15 cellular contexts compared by ENCODE assay signal in the genomic region with DNA sequence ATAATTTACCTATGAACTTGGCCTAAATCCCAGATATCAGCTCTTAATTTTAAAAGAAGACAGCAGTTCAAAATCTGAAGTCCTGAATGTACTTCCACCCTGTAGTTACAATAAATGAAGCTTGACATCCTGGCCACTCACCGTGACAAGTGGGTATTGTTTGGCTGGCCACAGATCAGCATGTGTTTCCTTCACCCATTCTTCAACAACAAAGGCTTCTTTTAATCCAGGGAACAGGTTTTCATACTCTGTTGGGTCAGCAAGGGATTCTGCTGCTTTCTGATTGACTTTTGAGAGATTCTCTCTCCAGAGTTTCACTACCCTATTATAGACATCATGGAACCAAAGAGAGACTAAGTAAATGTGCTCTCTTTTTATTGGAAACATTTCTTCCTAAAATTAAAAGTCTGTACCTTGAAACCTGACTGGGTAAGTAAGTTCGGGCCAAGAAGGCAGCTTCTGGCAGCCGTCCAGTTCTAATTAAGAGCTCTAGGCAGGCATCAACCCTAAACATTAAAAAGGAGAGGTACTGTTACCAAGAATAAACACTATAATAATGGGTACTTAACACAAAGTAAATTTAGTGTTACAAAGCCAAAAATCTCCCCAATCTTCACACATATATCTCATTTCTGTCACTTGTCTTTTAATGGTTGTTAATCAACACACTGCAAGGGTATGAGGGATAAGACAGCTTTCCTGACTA. TPM values are rescaled to one million over a fixed set of nuclear protein-coding genes. Genes with fewer than 3 reads are reported as not detected.
DNase-seq lines count a peak whose midpoint lies in the region; ATAC-seq and TF ChIP-seq lines count a peak whose summit lies in the region.
"Had no signal": no experiment of that assay in that cellular context is flagged by ENCODE, and none has a peak within 500 bp of the region (broad histone marks: within the 10 kb centered on the region; RNA-seq: fewer than 3 reads in every experiment).

No MANE protein-coding gene starts in this region.

- ATAC-seq in GM18517 (IDR thresholded peaks at IDR 0.05; ENCODE audit: unreplicated experiment), result no peak
- ATAC-seq: natural killer cell treated with Interleukin-12 subunit alpha and Interleukin-12 subunit beta and Interleukin-15 and Interleukin-18, amount 100 ng/mL, for 72 hours had no signal

- no peaks in the 10 kb centered on the region for H3K9me3 Mint-ChIP-seq in activated naive CD8-positive, alpha-beta T cell treated with anti-CD3 and anti-CD28 coated beads for 36 hours
- H3K9me3 Mint-ChIP-seq: activated T-helper 1 cell treated with anti-CD3 and anti-CD28 coated beads, Interleukin-12 subunit alpha, Interleukin-12 subunit beta, Interleukin-2, Interleukin-4 antibody, amounts not matched to agents 30 ng/mL and 10 ng/mL and 1 ng/mL, durations not matched to agents 14 hours and 24 hours and 36 hours; natural killer cell treated with Interleukin-12 subunit alpha and Interleukin-12 subunit beta and Interleukin-15 and Interleukin-18, amount 100 ng/mL, for 72 hours had no signal

- no peak overlapping the region for H2AFZ ChIP-seq in neuronal stem cell (ENCODE audit: low read length)

- no peak overlapping the region for H2BK15ac ChIP-seq in neuronal stem cell (ENCODE audit: low read length)

- no peak overlapping the region for H2BK5ac ChIP-seq in neuronal stem cell (ENCODE audit: low read length)

- no peak overlapping the region for H2AK5ac ChIP-seq in neuronal stem cell (ENCODE audit: low read depth, low read length)

- TF ChIP-seq CTCF in GM13976 (IDR thresholded peaks at IDR 0.05; ENCODE audit: borderline replicate concordance, control extremely low read depth, extremely low read depth, insufficient read depth, missing control alignments), result no peak

- no peak overlapping the region for H3K23ac ChIP-seq in neuronal stem cell (ENCODE audit: low read depth, low read length, poor library complexity)

- no peaks in the 10 kb centered on the region for H3K27me3 Mint-ChIP-seq in activated naive CD8-positive, alpha-beta T cell treated with anti-CD3 and anti-CD28 coated beads for 36 hours
- H3K27me3 Mint-ChIP-seq: natural killer cell treated with Interleukin-12 subunit alpha and Interleukin-12 subunit beta and Interleukin-15 and Interleukin-18, amount 100 ng/mL, for 72 hours had no signal

- H3K36me3 ChIP-seq in neuronal stem cell (replicated peaks in 1 of 2; ENCODE audit: control insufficient read depth in 2 of 2, insufficient read depth in 2 of 2, low read length in 2 of 2), result peaks cover 27 to 91% of the 10 kb centered on the region in 2 donors

- H3K9me3 ChIP-seq in neuronal stem cell (replicated peaks in 1 of 2; ENCODE audit: control insufficient read depth in 2 of 2, insufficient read depth in 1 of 2, low read depth in 1 of 2, low read length in 2 of 2), result no peaks in the 10 kb centered on the region
- H3K9me3 ChIP-seq: breast epithelium, esophagus muscularis mucosa had no signal

- no peak overlapping the region for H3K4me2 ChIP-seq in neuronal stem cell (ENCODE audit: insufficient read depth, low read length, poor library complexity, severe bottlenecking)

- no peak overlapping the region for H3K27ac ChIP-seq in neuronal stem cell (replicated peaks; ENCODE audit: low read length)
- H3K27ac ChIP-seq: breast epithelium, esophagus muscularis mucosa had no signal

- H3K79me1 ChIP-seq in neuronal stem cell (ENCODE audit: low read depth, low read length), result no peaks in the 10 kb centered on the region

- H3K4me1 ChIP-seq in neuronal stem cell (ENCODE audit: control insufficient read depth in 2 of 2, insufficient read depth in 1 of 2, low read depth in 1 of 2, low read length in 2 of 2), result peaks cover 0 to 15% of the 10 kb centered on the region in 2 donors
- H3K4me1 ChIP-seq: breast epithelium had no signal

- DNase-seq in G401 (ENCODE audit: low spot score) (peak; percentile 11), NCI-H146 (lab: John Stamatoyannopoulos, UW) (peak; percentile 68), neuronal stem cell (ENCODE audit: low spot score) (peak; percentile 6), GM13976 (ENCODE audit: low spot score) (no peak)
- DNase-seq in activated naive CD8-positive, alpha-beta T cell treated with anti-CD3 and anti-CD28 coated beads for 36 hours, result no peak
- DNase-seq in activated CD4-positive, alpha-beta T cell treated with anti-CD3 and anti-CD28 coated beads, Interleukin-2, amount 50 U/mL, for 1 hour, result no peak
- DNase-seq: activated CD4-positive, CD25-positive, alpha-beta regulatory T cell; NCI-H446 treated with DMSO at 0.1 percent for 48 hours; SHP77 treated with DMSO at 0.1 percent for 48 hours; stimulated activated CD4-positive, alpha-beta T cell treated with anti-CD3 and anti-CD28 coated beads, Interleukin-12 subunit alpha, Interleukin-12 subunit beta, amount 100 ng/mL, for 4 hours had no signal

- no peak overlapping the region for H4K91ac ChIP-seq in neuronal stem cell (ENCODE audit: low read depth, low read length, poor library complexity)

- no peak overlapping the region for H4K8ac ChIP-seq in neuronal stem cell (ENCODE audit: low read depth, low read length)

- H3K14ac ChIP-seq in neuronal stem cell (ENCODE audit: low read length), result no peak overlapping the region

- H3K4me3 Mint-ChIP-seq in activated naive CD8-positive, alpha-beta T cell treated with anti-CD3 and anti-CD28 coated beads for 36 hours, result no peak overlapping the region
- H3K4me3 Mint-ChIP-seq: activated T-helper 1 cell treated with anti-CD3 and anti-CD28 coated beads, Interleukin-12 subunit alpha, Interleukin-12 subunit beta, Interleukin-2, Interleukin-4 antibody, amounts not matched to agents 30 ng/mL and 10 ng/mL and 1 ng/mL, durations not matched to agents 14 hours and 24 hours and 36 hours had no signal

- WGBS in neuronal stem cell (ENCODE audit: extremely low coverage in 2 of 2, insufficient read length in 2 of 2, insufficient replicate concordance in 1 of 2), 2 donors, result no CpG with 5 or more reads among the region's 3 CpGs

- H2BK12ac ChIP-seq in neuronal stem cell (ENCODE audit: low read length), result no peak overlapping the region

- H3K18ac ChIP-seq in neuronal stem cell (ENCODE audit: low read length), result no peak overlapping the region

- H3K27ac Mint-ChIP-seq in activated naive CD8-positive, alpha-beta T cell treated with anti-CD3 and anti-CD28 coated beads for 36 hours, result peak overlapping the region; percentile 92
- H3K27ac Mint-ChIP-seq: activated T-helper 1 cell treated with anti-CD3 and anti-CD28 coated beads, Interleukin-12 subunit alpha, Interleukin-12 subunit beta, Interleukin-2, Interleukin-4 antibody, amounts not matched to agents 30 ng/mL and 10 ng/mL and 1 ng/mL, durations not matched to agents 14 hours and 24 hours and 36 hours had no signal

- no peaks in the 10 kb centered on the region for H3K27me3 ChIP-seq in neuronal stem cell (ENCODE audit: control insufficient read depth in 3 of 3, insufficient read depth in 3 of 3, low read depth in 1 of 3, low read length in 3 of 3)
- H3K27me3 ChIP-seq: breast epithelium, esophagus muscularis mucosa had no signal

- peaks cover 45% of the 10 kb centered on the region for H3K4me1 Mint-ChIP-seq in activated naive CD8-positive, alpha-beta T cell treated with anti-CD3 and anti-CD28 coated beads for 36 hours

- no peak overlapping the region for H3K9ac ChIP-seq in neuronal stem cell (ENCODE audit: low read depth, low read length, poor library complexity)

- no peak overlapping the region for H3K4me3 ChIP-seq in neuronal stem cell (ENCODE audit: low read length in 2 of 2)
- H3K4me3 ChIP-seq: breast epithelium, esophagus muscularis mucosa had no signal

- H2BK120ac ChIP-seq in neuronal stem cell (ENCODE audit: low read depth, low read length), result no peak overlapping the region

- in situ Hi-C loops in G401 (cut with HindIII; ENCODE audit: low sequenced_read_pairs) (no loop called here), GM13976 (cut with MboI; ENCODE audit: low sequenced_read_pairs, unreplicated experiment) (no loop called here)

- no peak overlapping the region for H3K4ac ChIP-seq in neuronal stem cell (ENCODE audit: low read length)

- H3K36me3 Mint-ChIP-seq in activated naive CD8-positive, alpha-beta T cell treated with anti-CD3 and anti-CD28 coated beads for 36 hours, result peaks cover 40% of the 10 kb centered on the region

RNA-seq across cellular contexts. Expression of a gene that starts 15.2 kb away (rescaled TPM):
- total RNA-seq in G401 (2014; rRNA removed; shearing (Covaris generic)), result 120 and 201 TPM in 2 replicates
- total RNA-seq in activated naive CD8-positive, alpha-beta T cell treated with anti-CD3 and anti-CD28 coated beads for 36 hours, result 10 to 100 TPM; 82.4 to 84.2 TPM
- polyA plus RNA-seq in neuronal stem cell (2013, experiment 1 of 2), result 39.9 TPM
- 40.1 TPM for polyA plus RNA-seq in neuronal stem cell (2013, experiment 2 of 2)

RNA-seq across cellular contexts. Expression of a gene that starts 30.4 kb away (rescaled TPM):
- 79.8 and 98.7 TPM in 2 replicates for total RNA-seq in G401 (2014; rRNA removed; shearing (Covaris generic))
- total RNA-seq in activated naive CD8-positive, alpha-beta T cell treated with anti-CD3 and anti-CD28 coated beads for 36 hours, result 10 to 100 TPM; 86.6 to 91.0 TPM
- 46.1 TPM for polyA plus RNA-seq in neuronal stem cell (2013, experiment 1 of 2)
- polyA plus RNA-seq in neuronal stem cell (2013, experiment 2 of 2), result 47.4 TPM

Comparison
In these comparisons a context has a peak if more than half of its experiments do, and no peak if none do; other contexts are left out.
1. DNase-seq: peak in G401 (single experiment), NCI-H146 (single experiment) and neuronal stem cell (single experiment); none in activated naive CD8-positive, alpha-beta T cell treated with anti-CD3 and anti-CD28 coated beads for 36 hours (single experiment), GM13976 (single experiment) and activated CD4-positive, alpha-beta T cell treated with anti-CD3 and anti-CD28 coated beads, Interleukin-2, amount 50 U/mL, for 1 hour (single experiment).